21 cellular contexts compared by ENCODE assay signal in genomic region chr4:152259866-152260265, GRCh38.
DNase-seq lines count a peak whose midpoint lies in the region; ATAC-seq, FAIRE-seq and TF ChIP-seq lines count a peak whose summit lies in the region.
"Had no signal": no experiment of that assay in that cellular context is flagged by ENCODE, and none has a peak within 500 bp of the region (broad histone marks: within the 10 kb centered on the region; RNA-seq: fewer than 3 reads in every experiment).

No MANE protein-coding gene starts in this region.

- no peaks in the 10 kb centered on the region for H3K79me2 ChIP-seq in astrocyte (ENCODE audit: insufficient read depth, low read length)

- peaks cover 2% of the 10 kb centered on the region for H3K9me3 Mint-ChIP-seq in astrocyte (ENCODE audit: unreplicated experiment)
- H3K9me3 Mint-ChIP-seq: dendritic cell treated with granulocyte-macrophage colony-stimulating factor and Interleukin-4, amounts not matched to agents 40 ng/mL and 50 ng/mL, for 4 days had no signal

- no peak overlapping the region for H3K27ac Mint-ChIP-seq in astrocyte (ENCODE audit: unreplicated experiment)
- H3K27ac Mint-ChIP-seq: dendritic cell treated with granulocyte-macrophage colony-stimulating factor and Interleukin-4, amounts not matched to agents 40 ng/mL and 50 ng/mL, for 4 days had no signal

- H3K36me3 ChIP-seq in astrocyte (ENCODE audit: insufficient read depth, low read length) (no peaks in the 10 kb centered on the region), esophagus muscularis mucosa (no peaks in the 10 kb centered on the region)
- H3K36me3 ChIP-seq: HAP-1, neutrophil had no signal

- WGBS in esophagus muscularis mucosa = 57% methylated on average over 1 of the region's 1 CpG

- no peaks in the 10 kb centered on the region for H4K20me1 ChIP-seq in astrocyte (ENCODE audit: insufficient read depth, low read length)

- H3K4me1 Mint-ChIP-seq in astrocyte (ENCODE audit: low read depth, unreplicated experiment) = peaks cover 11% of the 10 kb centered on the region
- H3K4me1 Mint-ChIP-seq: stimulated activated naive CD8-positive, alpha-beta T cell treated with anti-CD3 and anti-CD28 coated beads, Interleukin-15, amount 100 ng/mL, for 72 hours had no signal

- no peak overlapping the region for H3K9ac ChIP-seq in astrocyte (ENCODE audit: low read length)

- peaks cover 40% of the 10 kb centered on the region for H3K4me1 ChIP-seq in astrocyte (ENCODE audit: insufficient read depth, low read length)
- peaks cover 42% of the 10 kb centered on the region for H3K4me1 ChIP-seq in foreskin keratinocyte
- H3K4me1 ChIP-seq in esophagus muscularis mucosa = peaks cover 0 to 14% (median 12%) of the 10 kb centered on the region in 4 donors

- intact Hi-C loops in esophagus muscularis mucosa (cut with DNase I) = no loop called here

- H3K27me3 ChIP-seq in astrocyte (ENCODE audit: insufficient read depth, low read length) = no peaks in the 10 kb centered on the region
- H3K27me3 ChIP-seq in foreskin keratinocyte = no peaks in the 10 kb centered on the region
- no peaks in the 10 kb centered on the region for H3K27me3 ChIP-seq in esophagus muscularis mucosa
- H3K27me3 ChIP-seq: neutrophil had no signal

- no peak overlapping the region for H3K4me3 Mint-ChIP-seq in astrocyte (ENCODE audit: unreplicated experiment)
- H3K4me3 Mint-ChIP-seq: dendritic cell treated with granulocyte-macrophage colony-stimulating factor and Interleukin-4, amounts not matched to agents 40 ng/mL and 50 ng/mL, for 4 days; mesothelial cell of epicardium; stimulated activated naive CD8-positive, alpha-beta T cell treated with anti-CD3 and anti-CD28 coated beads, Interleukin-15, amount 100 ng/mL, for 72 hours had no signal

- H3K4me2 ChIP-seq in astrocyte (ENCODE audit: low read length) = no peak overlapping the region

- ATAC-seq in foreskin keratinocyte = peak; percentile 82
- ATAC-seq: stimulated activated naive CD8-positive, alpha-beta T cell treated with anti-CD3 and anti-CD28 coated beads, Interleukin-15, amount 100 ng/mL, for 72 hours had no signal

- TF ChIP-seq EP300 in esophagus muscularis mucosa (IDR thresholded peaks at IDR 0.05) = no peak

- H3K9me3 ChIP-seq in astrocyte (ENCODE audit: insufficient read depth, low read depth, low read length) (no peaks in the 10 kb centered on the region), esophagus muscularis mucosa (peaks cover 0 to 6% (median 3%) of the 10 kb centered on the region in 4 donors)
- H3K9me3 ChIP-seq: HAP-1, neutrophil had no signal

- DNase-seq in AG09309 (ENCODE audit: low read depth) (peak; percentile 70), HS-5 (ENCODE audit: low read depth) (peak; percentile 82), astrocyte (ENCODE audit: low read depth) (peak; percentile 91), foreskin keratinocyte (peak; percentile 96 to 99), DMS79 treated with DMSO at 0.1 percent for 48 hours (lab: John Stamatoyannopoulos, UW) (no peak), NCI-H774 (lab: John Stamatoyannopoulos, UW) (no peak), cerebellum (ENCODE audit: low spot score) (no peak), esophagus muscularis mucosa (ENCODE audit: extremely low spot score) (no peak)
- DNase-seq: activated CD4-positive, alpha-beta T cell treated with anti-CD3 and anti-CD28 coated beads for 4 hours; amygdala; DMS153; Karpas-422; NCI-H2029; NCI-H526 treated with DMSO at 0.1 percent for 48 hours; stimulated activated naive CD8-positive, alpha-beta T cell treated with anti-CD3 and anti-CD28 coated beads, Interleukin-15, amount 100 ng/mL, for 72 hours had no signal

- TF ChIP-seq CTCF in AG09309 (IDR thresholded peaks at IDR 0.05; ENCODE audit: control insufficient read depth, insufficient read depth, low read depth, low read length, missing control alignments) (no peak), astrocyte (IDR thresholded peaks at IDR 0.05; ENCODE audit: insufficient read depth, low read depth, low read length) (no peak), foreskin keratinocyte (conservative IDR thresholded peaks at IDR 0.05) (peak; percentile 31), esophagus muscularis mucosa (IDR thresholded peaks at IDR 0.05) (no peak)

- no peaks in the 10 kb centered on the region for H3K36me3 Mint-ChIP-seq in astrocyte (ENCODE audit: low read depth, unreplicated experiment)

- no peak for TF ChIP-seq POLR2A in esophagus muscularis mucosa (IDR thresholded peaks at IDR 0.05; ENCODE audit: low read depth)

- H3K4me3 ChIP-seq in AG09309 (ENCODE audit: control insufficient read depth, low read depth, low read length) = no peak overlapping the region
- no peak overlapping the region for H3K4me3 ChIP-seq in astrocyte (ENCODE audit: insufficient read depth, low read depth, low read length)
- no peak overlapping the region for H3K4me3 ChIP-seq in esophagus muscularis mucosa
- H3K4me3 ChIP-seq: HAP-1 had no signal

- H2AFZ ChIP-seq in astrocyte (ENCODE audit: low read depth, low read length) = no peak overlapping the region

- H3K27ac ChIP-seq in astrocyte (ENCODE audit: low read depth, low read length) = peak overlapping the region; percentile 94
- H3K27ac ChIP-seq in foreskin keratinocyte = peak overlapping the region; percentile 90
- H3K27ac ChIP-seq in esophagus muscularis mucosa (replicated peaks in 1 of 4) = no peak overlapping the region
- H3K27ac ChIP-seq: neutrophil had no signal

- no peak for FAIRE-seq in astrocyte (lab: Jason Lieb, UNC)
- FAIRE-seq: frontal cortex, small intestine had no signal

- no peaks in the 10 kb centered on the region for H3K27me3 Mint-ChIP-seq in astrocyte (ENCODE audit: low read depth, unreplicated experiment)
- H3K27me3 Mint-ChIP-seq: stimulated activated naive CD8-positive, alpha-beta T cell treated with anti-CD3 and anti-CD28 coated beads, Interleukin-15, amount 100 ng/mL, for 72 hours had no signal

Comparison
In these comparisons a context has a peak if more than half of its experiments do, and no peak if none do; other contexts are left out.
1. DNase-seq: peak in AG09309 (single experiment), HS-5 (single experiment), astrocyte (single experiment) and foreskin keratinocyte (2 of 2); none in DMS79 treated with DMSO at 0.1 percent for 48 hours (single experiment), NCI-H774 (single experiment), cerebellum (single experiment) and esophagus muscularis mucosa (single experiment).
2. H3K27ac ChIP-seq: peak in astrocyte (single experiment) and foreskin keratinocyte (single experiment); none in esophagus muscularis mucosa (0 of 4).